In genomic region chr9:79145442-79145841, GRCh38 we compare ENCODE assay signal across 1 cellular context.
TF ChIP-seq lines count a peak whose summit lies in the region.

No MANE protein-coding gene starts in this region.

TF ChIP-seq in H1, 55 proteins besides CTCF, POLR2A, EP300 and RAD21 (continued from another document):
- TF ChIP-seq SRF (IDR thresholded peaks at IDR 0.05; ENCODE audit: low read depth, low read length) (no peak), BCL11A (IDR thresholded peaks at IDR 0.05; ENCODE audit: low read depth in 2 of 2, low read length in 2 of 2) (no peak), SIRT6 (IDR thresholded peaks at IDR 0.05; ENCODE audit: low read length) (no peak), BRCA1 (IDR thresholded peaks at IDR 0.05; ENCODE audit: low read depth, low read length) (no peak)
TF ChIP-seq in H1: peak in this region for 0.
